In genomic region chr2:161278554-161279265, GRCh38 we compare ENCODE assay signal across 8 cellular contexts. TPM values are rescaled to one million over a fixed set of nuclear protein-coding genes. Genes with fewer than 3 reads are reported as not detected.
DNase-seq lines count a peak whose midpoint lies in the region; FAIRE-seq and TF ChIP-seq lines count a peak whose summit lies in the region.
"Not testable (repeated sequence)": the region's sequence is repeated elsewhere in the genome, so short reads cannot be mapped to it uniquely, and the experiment has no call there.

No MANE protein-coding gene starts in this region.

- not testable (repeated sequence) for H3K36me3 ChIP-seq in BE2C; WERI-Rb-1; keratinocyte (ENCODE audit: control insufficient read depth in 2 of 2, extremely low read depth in 1 of 2, insufficient read depth in 2 of 2, low read length in 2 of 2); small intestine (ENCODE audit: control insufficient read depth in 2 of 2, insufficient read depth in 2 of 2, low read length in 2 of 2)

- intact Hi-C loops in MCF 10A (cut with micrococcal nuclease), result not testable (repeated sequence)

- not testable (repeated sequence) for H3K27me3 ChIP-seq in BE2C; WERI-Rb-1 (ENCODE audit: insufficient read depth, low read depth, severe bottlenecking); keratinocyte (ENCODE audit: control insufficient read depth, extremely low read depth, insufficient read depth, low read length); small intestine (ENCODE audit: control insufficient read depth in 2 of 2, insufficient read depth in 2 of 2, low read length in 2 of 2)

- POLR2A ChIA-PET in MCF 10A (lab: Yijun Ruan, JAX), result interaction anchor here (0.6 kb wide), 1 partner anchor 28 kb away, joined by 3 read pairs; no protein-coding TSS in a partner anchor

- not testable (repeated sequence) for FAIRE-seq in keratinocyte (lab: Jason Lieb, UNC)
- peak; percentile 78 for FAIRE-seq in small intestine (lab: Jason Lieb, UNC)

- dilution Hi-C loops in keratinocyte (cut with MboI; ENCODE audit: extremely low pct_ligation_motif_present, low sequenced_read_pairs), result not testable (repeated sequence)

- 61 to 63% (median 61%) methylated on average over 12 of the region's 12 CpGs for WGBS in small intestine, 3 donors

- H3K27ac ChIP-seq in WERI-Rb-1; keratinocyte (ENCODE audit: control insufficient read depth, insufficient read depth, low read length); small intestine (ENCODE audit: low read depth in 1 of 2, low read length in 1 of 2): not testable (repeated sequence)

- H3K9ac ChIP-seq in keratinocyte (ENCODE audit: control insufficient read depth, extremely low read depth, insufficient read depth, low read length), result not testable (repeated sequence)

- H3K9me3 ChIP-seq in BE2C; WERI-Rb-1 (ENCODE audit: severe bottlenecking); keratinocyte (ENCODE audit: control insufficient read depth, low read depth, low read length); small intestine (ENCODE audit: control insufficient read depth, low read depth): not testable (repeated sequence)

- BruUV-seq in MCF 10A (replicated peaks; lab: Mats Ljungman, UMichigan), result not testable (repeated sequence)

- not testable (repeated sequence) for H2AFZ ChIP-seq in keratinocyte (ENCODE audit: control insufficient read depth, low read length)

- not testable (repeated sequence) for H3K9me1 ChIP-seq in keratinocyte (ENCODE audit: control insufficient read depth, extremely low read depth, insufficient read depth, low read length)

- not testable (repeated sequence) for H3K27ac Mint-ChIP-seq in MCF 10A (ENCODE audit: low read depth, unreplicated experiment)

- CTCF ChIA-PET in MCF 10A (lab: Yijun Ruan, JAX), result interaction anchor here (0.6 to 1.9 kb wide), 4 partner anchors 14 to 307 kb away, joined by 3 to 6 read pairs (median 4); no protein-coding TSS in a partner anchor

- H3K4me1 Mint-ChIP-seq in MCF 10A (ENCODE audit: insufficient read depth, unreplicated experiment), result not testable (repeated sequence)

- H3K4me3 ChIP-seq in BE2C (ENCODE audit: low read depth, low read length); WERI-Rb-1 (ENCODE audit: low read depth, low read length); keratinocyte (ENCODE audit: control insufficient read depth in 2 of 3, extremely low read depth in 1 of 3, insufficient read depth in 2 of 3, low read depth in 1 of 3, low read length in 3 of 3); small intestine (ENCODE audit: low read depth in 1 of 2, low read length in 2 of 2): not testable (repeated sequence)

- DNase-seq in BE2C (peak; percentile 35), GM19238 (ENCODE audit: insufficient read length, low spot score) (peak; percentile 32), LHCN-M2 (ENCODE audit: low read depth) (peak; percentile 2), WERI-Rb-1 (peak; percentile 15), MCF 10A (ENCODE audit: unreplicated experiment) (peak; percentile 12), fibroblast of peridontal ligament (ENCODE audit: extremely low read depth) (peak; percentile 9), keratinocyte (ENCODE audit: low read depth, low spot score) (peak; percentile 15), small intestine (peak; percentile 17)

- not testable (repeated sequence) for H3K79me2 ChIP-seq in keratinocyte (ENCODE audit: control insufficient read depth, insufficient read depth, low read length)

- H3K4me1 ChIP-seq in BE2C; keratinocyte (ENCODE audit: control insufficient read depth, extremely low read depth, insufficient read depth, low read length); small intestine (ENCODE audit: control insufficient read depth in 2 of 2, insufficient read depth in 1 of 2, low read depth in 1 of 2, low read length in 1 of 2): not testable (repeated sequence)

- not testable (repeated sequence) for H3K4me2 ChIP-seq in keratinocyte (ENCODE audit: control insufficient read depth, extremely low read depth, insufficient read depth, low read depth, low read length)

- H4K20me1 ChIP-seq in keratinocyte (ENCODE audit: control insufficient read depth, extremely low read depth, insufficient read depth, low read length), result not testable (repeated sequence)

- not testable (repeated sequence) for H3K27me3 Mint-ChIP-seq in MCF 10A (ENCODE audit: insufficient read depth, unreplicated experiment)

- H3K9me3 Mint-ChIP-seq in MCF 10A (ENCODE audit: unreplicated experiment), result not testable (repeated sequence)

- H3K4me3 Mint-ChIP-seq in MCF 10A (ENCODE audit: unreplicated experiment), result not testable (repeated sequence)

- TF ChIP-seq CTCF in BE2C (IDR thresholded peaks at IDR 0.05; ENCODE audit: low read depth, low read length); WERI-Rb-1 (IDR thresholded peaks at IDR 0.05; ENCODE audit: low read depth, low read length); MCF 10A (IDR thresholded peaks at IDR 0.05; ENCODE audit: unreplicated experiment); keratinocyte (optimal IDR thresholded peaks at IDR 0.05 in 1 of 3, IDR thresholded peaks at IDR 0.05 in 1 of 3, conservative IDR thresholded peaks at IDR 0.05 in 1 of 3; ENCODE audit: extremely low read depth in 1 of 3, insufficient read depth in 2 of 3, low read length in 3 of 3): not testable (repeated sequence)

- H3K36me3 Mint-ChIP-seq in MCF 10A (ENCODE audit: insufficient read depth, unreplicated experiment), result not testable (repeated sequence)

RNA-seq across cellular contexts. Expression of gene PSMD14, which starts 29.5 kb away (rescaled TPM):
- 26.6 TPM for polyA plus RNA-seq in BE2C (2012; ENCODE audit: insufficient read depth, insufficient read length, low read depth)
- total RNA-seq in LHCN-M2 (2014; rRNA removed) (147 and 149 TPM in 2 replicates), MCF 10A (2022) (130 and 135 TPM in 2 replicates)
- 59.0 TPM for polyA plus RNA-seq in LHCN-M2 (2012)
- polyA plus RNA-seq in keratinocyte (85.7 to 136 TPM (median 88.4 TPM) in 3 replicates), small intestine (10 to 100 TPM; 29.5 to 51.0 (median 33.8) TPM)
- polyA plus RNA-seq in keratinocyte (2011; ENCODE audit: low read depth), result 219 TPM
- 73.3 and 128 TPM in 2 replicates for polyA plus RNA-seq in keratinocyte (2011; cell fraction: cytosol; rRNA removed)
- polyA plus RNA-seq in keratinocyte (2011; cell fraction: nucleus; rRNA removed), result 66.6 and 102 TPM in 2 replicates
- polyA plus RNA-seq in keratinocyte (2012; ENCODE audit: low replicate concordance), result 82.3 and 88.4 TPM in 2 replicates
- 13.0 to 73.7 TPM (median 34.4 TPM) in 3 replicates for polyA minus RNA-seq in keratinocyte
- 63.7 TPM for polyA minus RNA-seq in keratinocyte (2011; cell fraction: cytosol; rRNA and poly(A)+ RNA removed)
- polyA minus RNA-seq in keratinocyte (2011; cell fraction: nucleus; rRNA and poly(A)+ RNA removed), result 37.2 and 58.5 TPM in 2 replicates
